In the genomic region with DNA sequence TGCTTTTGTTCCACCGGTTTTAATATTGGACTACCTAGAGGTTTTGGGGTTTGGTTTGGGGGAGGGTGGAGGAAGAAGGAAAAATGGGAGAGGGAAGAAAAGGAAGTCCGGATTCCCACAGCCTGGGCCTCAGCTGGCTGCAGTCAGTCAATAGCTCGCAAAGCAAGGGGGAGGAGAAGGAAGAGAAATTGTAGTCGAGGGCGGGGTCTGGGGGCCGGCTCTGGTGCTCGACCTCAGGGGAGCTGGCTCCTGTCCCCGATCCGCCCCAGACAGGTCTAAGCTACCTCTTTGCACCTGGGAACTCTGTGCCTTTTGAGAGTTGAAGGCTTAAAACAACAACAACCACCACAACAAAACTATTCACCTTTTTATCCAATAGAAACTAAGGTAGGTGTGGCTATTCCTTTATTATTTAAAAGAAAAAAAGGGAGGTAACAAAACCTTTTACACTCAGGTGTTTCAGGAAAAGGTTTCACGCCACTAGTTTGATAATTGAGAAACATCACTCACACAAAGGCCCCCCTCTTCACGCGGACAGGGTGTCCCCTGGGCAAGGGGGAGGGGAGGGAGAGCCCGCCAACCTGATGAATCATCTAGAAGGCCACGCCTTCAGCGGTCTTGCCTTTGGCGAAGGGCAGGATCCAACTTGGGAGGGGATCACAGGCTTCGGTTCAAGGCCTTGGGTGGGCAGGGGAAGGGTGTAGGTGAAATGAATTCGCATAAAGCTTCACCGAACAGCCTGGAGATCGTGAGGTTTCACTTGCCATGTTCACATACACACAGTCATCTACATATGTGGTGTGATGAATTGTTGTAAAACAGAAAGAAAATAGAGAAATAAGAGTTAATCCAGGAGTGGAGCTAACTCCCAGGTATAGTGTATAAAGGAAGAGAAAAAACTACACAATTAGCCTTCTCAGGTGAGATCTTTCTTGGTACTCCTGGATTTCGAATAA, we compare ENCODE assay signal across 9 cellular contexts. TPM values are rescaled to one million over a fixed set of nuclear protein-coding genes. Genes with fewer than 3 reads are reported as not detected.
DNase-seq lines count a peak whose midpoint lies in the region; ATAC-seq and TF ChIP-seq lines count a peak whose summit lies in the region.
"Had no signal": no experiment of that assay in that cellular context is flagged by ENCODE, and none has a peak within 500 bp of the region (broad histone marks: within the 10 kb centered on the region; RNA-seq: fewer than 3 reads in every experiment).

No MANE protein-coding gene starts in this region.

- peak overlapping the region; percentile 1 to 42 (median 36) for H3K4me3 ChIP-seq in breast epithelium
- H3K4me3 ChIP-seq in kidney epithelial cell (ENCODE audit: low read depth, low read length): peak overlapping the region; percentile 31
- H3K4me3 ChIP-seq in tibial nerve: peak overlapping the region in 3 of 4 donors; percentile 7 to 33 (median 20)

- H3K4me1 ChIP-seq in breast epithelium: peaks cover 0 to 5% of the 10 kb centered on the region in 2 donors
- H3K4me1 ChIP-seq in tibial nerve: peaks cover 0 to 8% (median 0%) of the 10 kb centered on the region in 4 donors

- TF ChIP-seq CTCF in breast epithelium (IDR thresholded peaks at IDR 0.05) (no peak), kidney epithelial cell (IDR thresholded peaks at IDR 0.05; ENCODE audit: insufficient read depth, low read length, poor library complexity, severe bottlenecking) (no peak), tibial nerve (IDR thresholded peaks at IDR 0.05) (no peak)

- no peak for ATAC-seq in GM18907 (IDR thresholded peaks at IDR 0.05; ENCODE audit: unreplicated experiment)
- ATAC-seq: activated naive CD4-positive, alpha-beta T cell treated with anti-CD3 and anti-CD28 coated beads, Interleukin-2, amount 50 U/mL, for 72 hours had no signal

- no peaks in the 10 kb centered on the region for H3K36me3 ChIP-seq in breast epithelium
- H3K36me3 ChIP-seq in kidney epithelial cell (ENCODE audit: control insufficient read depth, insufficient read depth, low read length): no peaks in the 10 kb centered on the region
- no peaks in the 10 kb centered on the region for H3K36me3 ChIP-seq in tibial nerve

- no peak for TF ChIP-seq POLR2A in breast epithelium (IDR thresholded peaks at IDR 0.05)
- no peak for TF ChIP-seq POLR2A in tibial nerve (IDR thresholded peaks at IDR 0.05)

- peak overlapping the region; percentile 77 to 88 for H3K27ac ChIP-seq in breast epithelium
- no peak overlapping the region for H3K27ac ChIP-seq in tibial nerve

- H3K9me3 ChIP-seq in breast epithelium: no peaks in the 10 kb centered on the region
- H3K9me3 ChIP-seq in tibial nerve: no peaks in the 10 kb centered on the region

- H3K27me3 ChIP-seq in breast epithelium: no peaks in the 10 kb centered on the region
- no peaks in the 10 kb centered on the region for H3K27me3 ChIP-seq in kidney epithelial cell (ENCODE audit: control insufficient read depth, insufficient read depth, low read length)
- no peaks in the 10 kb centered on the region for H3K27me3 ChIP-seq in tibial nerve

- TF ChIP-seq EP300 in tibial nerve (IDR thresholded peaks at IDR 0.05): no peak

- 29 to 31% methylated on average over 21 of the region's 21 CpGs for WGBS in tibial nerve, 2 donors

- intact Hi-C loops in breast epithelium (cut with DNase I; ENCODE audit: low total_unique reads): no loop called here

- DNase-seq in NCI-H1417 (lab: John Stamatoyannopoulos, UW) (peak in 2 of 3 experiments; percentile 73 to 88), breast epithelium (ENCODE audit: low spot score in 2 of 2) (peak; percentile 76 to 81), kidney epithelial cell (ENCODE audit: low read depth) (no peak), tibial nerve (ENCODE audit: low spot score in 2 of 2) (no peak), 8988T (no peak), hepatic stellate cell (ENCODE audit: low spot score) (no peak), NCI-H1105 treated with DMSO at 0.1 percent for 48 hours (lab: John Stamatoyannopoulos, UW) (no peak)

RNA-seq across cellular contexts. Expression of a gene that starts 1.7 kb away (rescaled TPM):
- total RNA-seq in breast epithelium (10 to 100 TPM; 19.7 to 22.6 (median 22.5) TPM), kidney epithelial cell (2.5 and 6.9 TPM in 2 replicates), tibial nerve (10 to 100 TPM in 1 of 4 donors, 1 to 10 TPM in 3; 4.8 to 12.6 (median 6.6) TPM)
- total RNA-seq: activated naive CD4-positive, alpha-beta T cell treated with anti-CD3 and anti-CD28 coated beads, Interleukin-2, amount 50 U/mL, for 72 hours had no signal

Comparison
In these comparisons a context has a peak if more than half of its experiments do, and no peak if none do; other contexts are left out.
1. DNase-seq: peak in NCI-H1417 (2 of 3) and breast epithelium (2 of 2); none in kidney epithelial cell (single experiment), tibial nerve (0 of 2), 8988T (single experiment), hepatic stellate cell (single experiment) and NCI-H1105 treated with DMSO at 0.1 percent for 48 hours (single experiment).
2. H3K27ac ChIP-seq: peak in breast epithelium (2 of 2); none in tibial nerve (0 of 4).
3. Peak in every context shown above with its lines, with median percentiles within 50 percentile points of each other: H3K4me3 ChIP-seq.